Comparison of ENCODE assay signal across 1 cellular context in genomic region chr4:76204936-76205335, GRCh38.
TF ChIP-seq lines count a peak whose summit lies in the region.

No MANE protein-coding gene starts in this region.

TF ChIP-seq in K562, 482 proteins besides CTCF, POLR2A, EP300 and RAD21:
- peak; percentile 75 for TF ChIP-seq ZNF121 (CRISPR knock-in tag; conservative IDR thresholded peaks at IDR 0.05)
- no peak for TF ChIP-seq ZNF764 (CRISPR knock-in tag; IDR thresholded peaks at IDR 0.05; ENCODE audit: low read depth)
- peak; percentile 37 for TF ChIP-seq RBM25 (IDR thresholded peaks at IDR 0.05; ENCODE audit: low read depth, low read length, severe bottlenecking)
